ENCODE assay signal across 8 cellular contexts in genomic region chr7:36312064-36312914, GRCh38.
DNase-seq lines count a peak whose midpoint lies in the region; ATAC-seq and TF ChIP-seq lines count a peak whose summit lies in the region.
"Had no signal": no experiment of that assay in that cellular context is flagged by ENCODE, and none has a peak within 500 bp of the region (broad histone marks: within the 10 kb centered on the region; RNA-seq: fewer than 3 reads in every experiment).

No MANE protein-coding gene starts in this region.

- DNase-seq in NCI-H2107 treated with DMSO at 0.1 percent for 48 hours (lab: John Stamatoyannopoulos, UW; ENCODE audit: unreplicated experiment), result peak; percentile 79
- peak; percentile 32 for DNase-seq in central memory CD4-positive, alpha-beta T cell
- no peak for DNase-seq in retinal pigment epithelial cell (ENCODE audit: low read depth)
- DNase-seq in NCI-H774 (lab: John Stamatoyannopoulos, UW), result no peak

- peak; percentile 8 for TF ChIP-seq CTCF in retinal pigment epithelial cell (conservative IDR thresholded peaks at IDR 0.05; ENCODE audit: low read depth, low read length)

- H3K4me3 ChIP-seq in retinal pigment epithelial cell (ENCODE audit: low read length), result no peak overlapping the region
- H3K4me3 ChIP-seq: HAP-1 had no signal

- peak; percentile 90 for ATAC-seq in GM18502 (IDR thresholded peaks at IDR 0.05; ENCODE audit: poor library complexity, unreplicated experiment)
- no peak for ATAC-seq in GM21825 (IDR thresholded peaks at IDR 0.05; ENCODE audit: unreplicated experiment)
- no peak for ATAC-seq in HG03565 (IDR thresholded peaks at IDR 0.05; ENCODE audit: unreplicated experiment)

Comparison
In these comparisons a context has a peak if more than half of its experiments do, and no peak if none do; other contexts are left out.
1. DNase-seq: peak in NCI-H2107 treated with DMSO at 0.1 percent for 48 hours (single experiment) and central memory CD4-positive, alpha-beta T cell (single experiment); none in retinal pigment epithelial cell (single experiment) and NCI-H774 (single experiment).